30 cellular contexts compared by ENCODE assay signal in the genomic region with DNA sequence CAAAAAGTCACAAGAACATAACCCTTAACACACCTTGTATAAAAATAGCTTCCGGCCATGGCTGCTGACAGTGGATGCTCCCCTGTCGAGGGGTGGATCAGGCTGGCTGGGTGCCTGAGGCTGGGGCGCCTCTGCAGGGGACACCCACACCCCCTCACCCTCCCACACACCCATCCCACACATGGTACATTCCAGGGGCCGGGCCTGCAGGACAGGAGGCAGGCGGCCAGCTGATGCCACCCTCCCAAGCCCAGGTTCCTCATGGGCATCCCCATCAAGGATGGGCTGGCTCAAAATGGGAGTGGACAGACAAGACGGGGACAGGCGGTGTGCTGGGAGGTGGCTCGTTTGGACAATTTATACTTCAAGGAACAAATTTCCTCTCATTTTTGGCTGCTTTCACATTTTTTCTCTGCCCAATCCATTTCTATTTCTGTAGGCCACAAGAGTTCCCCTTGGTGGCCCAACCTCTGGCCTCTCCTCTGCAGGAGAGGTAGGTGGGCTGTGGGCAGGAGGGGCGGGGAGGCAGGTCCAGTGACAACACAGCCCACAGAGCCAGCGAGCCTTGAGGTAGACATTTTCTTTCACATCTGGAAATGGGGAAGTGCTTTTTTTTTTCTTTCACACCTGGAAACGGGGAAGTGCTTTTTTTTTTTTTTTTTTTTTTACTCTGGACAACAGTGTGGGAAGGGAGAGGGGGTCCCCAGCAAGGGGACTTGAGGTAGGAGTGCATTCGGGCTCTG. TPM values are rescaled to one million over a fixed set of nuclear protein-coding genes. Genes with fewer than 3 reads are reported as not detected.
DNase-seq lines count a peak whose midpoint lies in the region; ATAC-seq and TF ChIP-seq lines count a peak whose summit lies in the region.
"Had no signal": no experiment of that assay in that cellular context is flagged by ENCODE, and none has a peak within 500 bp of the region (broad histone marks: within the 10 kb centered on the region; RNA-seq: fewer than 3 reads in every experiment).

No MANE protein-coding gene starts in this region.

- CTCF ChIA-PET in SK-N-SH (lab: Yijun Ruan, JAX) = interaction anchor here (1.0 to 21.5 kb wide), 4 partner anchors 9 to 57 kb away, joined by 3 to 969 read pairs (median 4); a partner anchor contains a TSS

- no peaks in the 10 kb centered on the region for H3K36me3 Mint-ChIP-seq in stimulated activated naive B cell treated with anti-CD40 and anti-IgM and Interleukin-4, amounts not matched to agents 10 μg/mL and 1 μg/mL and 100 μg/mL, for 72 hours
- H3K36me3 Mint-ChIP-seq: activated naive CD8-positive, alpha-beta T cell treated with anti-CD3 and anti-CD28 coated beads, Interleukin-2, amount 10 ng/mL, durations not matched to agents 7 days and 5 days; T-cell had no signal

- no peak overlapping the region for H3K9ac ChIP-seq in SK-N-SH

- no peak overlapping the region for H3K27ac ChIP-seq in SK-N-SH (ENCODE audit: low read depth in 2 of 2, low read length in 1 of 2)
- no peak overlapping the region for H3K27ac ChIP-seq in lower lobe of right lung
- H3K27ac ChIP-seq: heart right ventricle, ovary, PC-9, right lobe of liver had no signal

- 73% methylated on average over 10 of the region's 12 CpGs for WGBS in SK-N-SH (ENCODE audit: low lambda C conversion rate)

- H3K4me1 Mint-ChIP-seq in stimulated activated naive B cell treated with anti-CD40 and anti-IgM and Interleukin-4, amounts not matched to agents 10 μg/mL and 1 μg/mL and 100 μg/mL, for 72 hours = peaks cover 4 to 15% of the 10 kb centered on the region in 2 donors
- H3K4me1 Mint-ChIP-seq: activated CD4-positive, alpha-beta memory T cell treated with anti-CD3 and anti-CD28 coated beads, Interleukin-2, amount 10 ng/mL, durations not matched to agents 7 days and 5 days; activated naive CD8-positive, alpha-beta T cell treated with anti-CD3 and anti-CD28 coated beads, Interleukin-2, amount 10 ng/mL, durations not matched to agents 7 days and 5 days; T-cell had no signal

- no peaks in the 10 kb centered on the region for H3K9me3 Mint-ChIP-seq in stimulated activated naive B cell treated with anti-CD40 and anti-IgM and Interleukin-4, amounts not matched to agents 10 μg/mL and 1 μg/mL and 100 μg/mL, for 72 hours
- H3K9me3 Mint-ChIP-seq: activated CD4-positive, alpha-beta memory T cell treated with anti-CD3 and anti-CD28 coated beads, Interleukin-2, amount 10 ng/mL, durations not matched to agents 7 days and 5 days; activated naive CD8-positive, alpha-beta T cell treated with anti-CD3 and anti-CD28 coated beads, Interleukin-2, amount 10 ng/mL, durations not matched to agents 7 days and 5 days; H9; T-cell had no signal

- H3K27ac Mint-ChIP-seq in stimulated activated naive B cell treated with anti-CD40 and anti-IgM and Interleukin-4, amounts not matched to agents 10 μg/mL and 1 μg/mL and 100 μg/mL, for 72 hours = no peak overlapping the region
- H3K27ac Mint-ChIP-seq: activated CD4-positive, alpha-beta memory T cell treated with anti-CD3 and anti-CD28 coated beads, Interleukin-2, amount 10 ng/mL, durations not matched to agents 7 days and 5 days; activated naive CD8-positive, alpha-beta T cell treated with anti-CD3 and anti-CD28 coated beads, Interleukin-2, amount 10 ng/mL, durations not matched to agents 7 days and 5 days; T-cell had no signal

- H3K4me1 ChIP-seq in SK-N-SH (ENCODE audit: control insufficient read depth in 1 of 2, insufficient read depth in 2 of 2, low read depth in 1 of 2, low read length in 1 of 2) (peaks cover 0 to 11% of the 10 kb centered on the region in 2 experiments; a peak in 1 of 4 replicates), lower lobe of right lung (peaks cover 5% of the 10 kb centered on the region)
- H3K4me1 ChIP-seq: right lobe of liver had no signal

- H2AFZ ChIP-seq in SK-N-SH (ENCODE audit: low read depth) = no peak overlapping the region
- H2AFZ ChIP-seq: PC-9 had no signal

- H4K20me1 ChIP-seq in SK-N-SH (ENCODE audit: insufficient read depth) = no peaks in the 10 kb centered on the region

- DNase-seq in SK-N-SH (peak; percentile 48), NOMO-1 treated with dmso at 0.1 percent for 144 hours (lab: John Stamatoyannopoulos, UW; ENCODE audit: unreplicated experiment) (peak; percentile 1), lower lobe of right lung (peak; percentile 26), NCI-H446 treated with DMSO at 0.1 percent for 48 hours (lab: John Stamatoyannopoulos, UW) (no peak), UCSD-AML1 (lab: John Stamatoyannopoulos, UW; ENCODE audit: unreplicated experiment) (no peak)
- DNase-seq in stimulated activated naive B cell treated with anti-CD40 and anti-IgM and Interleukin-4, amounts not matched to agents 10 μg/mL and 1 μg/mL and 100 μg/mL, for 72 hours = no peak
- DNase-seq: 8988T; activated CD4-positive, alpha-beta memory T cell treated with anti-CD3 and anti-CD28 coated beads, Interleukin-2, amount 10 ng/mL, durations not matched to agents 7 days and 5 days; activated naive CD8-positive, alpha-beta T cell treated with anti-CD3 and anti-CD28 coated beads, Interleukin-2, amount 10 ng/mL, durations not matched to agents 7 days and 5 days; COR-L47; DMS79 treated with DMSO at 0.1 percent for 48 hours; effector CD4-positive, alpha-beta T cell; erythroblast; H9; heart right ventricle; left colon; NCI-H2081; NCI-H446; ovary; PC-9; SHP77 treated with DMSO at 0.1 percent for 48 hours; T-cell; trophoblast cell had no signal

- no peaks in the 10 kb centered on the region for H3K9me2 ChIP-seq in SK-N-SH

- H3K27me3 ChIP-seq in SK-N-SH (ENCODE audit: insufficient read depth) (no peaks in the 10 kb centered on the region), lower lobe of right lung (ENCODE audit: low read depth) (peaks cover 4% of the 10 kb centered on the region)
- H3K27me3 ChIP-seq: heart right ventricle, ovary, right lobe of liver had no signal

- POLR2A ChIA-PET in SK-N-SH (lab: Yijun Ruan, JAX) = no interaction called here

- H3K4me3 Mint-ChIP-seq in stimulated activated naive B cell treated with anti-CD40 and anti-IgM and Interleukin-4, amounts not matched to agents 10 μg/mL and 1 μg/mL and 100 μg/mL, for 72 hours = no peak overlapping the region
- H3K4me3 Mint-ChIP-seq: activated CD4-positive, alpha-beta memory T cell treated with anti-CD3 and anti-CD28 coated beads, Interleukin-2, amount 10 ng/mL, durations not matched to agents 7 days and 5 days; activated naive CD8-positive, alpha-beta T cell treated with anti-CD3 and anti-CD28 coated beads, Interleukin-2, amount 10 ng/mL, durations not matched to agents 7 days and 5 days; H9; T-cell had no signal

- TF ChIP-seq RAD21 in SK-N-SH (IDR thresholded peaks at IDR 0.05; ENCODE audit: low read length) = no peak

- H3F3A ChIP-seq in SK-N-SH (replicated peaks; ENCODE audit: insufficient read depth) = peaks cover 4% of the 10 kb centered on the region

- H3K79me2 ChIP-seq in SK-N-SH (ENCODE audit: insufficient read depth) = no peaks in the 10 kb centered on the region

- no peaks in the 10 kb centered on the region for H3K36me3 ChIP-seq in SK-N-SH (replicated peaks in 1 of 2; ENCODE audit: control insufficient read depth in 1 of 2, insufficient read depth in 2 of 2, low read length in 1 of 2)
- H3K36me3 ChIP-seq in lower lobe of right lung = no peaks in the 10 kb centered on the region
- H3K36me3 ChIP-seq: heart right ventricle, ovary, right lobe of liver had no signal

- H3K9me3 ChIP-seq in SK-N-SH (no peaks in the 10 kb centered on the region), lower lobe of right lung (no peaks in the 10 kb centered on the region)
- H3K9me3 ChIP-seq: heart right ventricle, ovary, right lobe of liver had no signal

- no peak overlapping the region for H3K4me3 ChIP-seq in SK-N-SH (ENCODE audit: low read depth in 2 of 2, low read length in 1 of 2)
- no peak overlapping the region for H3K4me3 ChIP-seq in lower lobe of right lung
- H3K4me3 ChIP-seq: heart right ventricle, ovary, PC-9, right lobe of liver had no signal

- no peak overlapping the region for H3K4me2 ChIP-seq in SK-N-SH
- H3K4me2 ChIP-seq: PC-9 had no signal

- H3K27me3 Mint-ChIP-seq in stimulated activated naive B cell treated with anti-CD40 and anti-IgM and Interleukin-4, amounts not matched to agents 10 μg/mL and 1 μg/mL and 100 μg/mL, for 72 hours = peaks cover 18 to 40% of the 10 kb centered on the region in 2 donors

- intact Hi-C loops in lower lobe of right lung (cut with DNase I) = no loop called here

- TF ChIP-seq CTCF in SK-N-SH (IDR thresholded peaks at IDR 0.05) (no peak), lower lobe of right lung (IDR thresholded peaks at IDR 0.05) (no peak)

- TF ChIP-seq EP300 in SK-N-SH (IDR thresholded peaks at IDR 0.05; ENCODE audit: borderline replicate concordance in 1 of 2, low read depth in 1 of 2, low read length in 1 of 2) = no peak

- no peak for ATAC-seq in SK-N-SH treated with all-trans-retinoic acid at 6 μM for 48 hours
- ATAC-seq in lower lobe of right lung = no peak
- peak; percentile 55 to 56 for ATAC-seq in stimulated activated naive B cell treated with anti-CD40 and anti-IgM and Interleukin-4, amounts not matched to agents 10 μg/mL and 1 μg/mL and 100 μg/mL, for 72 hours (replicated peaks)
- ATAC-seq in HG03108 (IDR thresholded peaks at IDR 0.05; ENCODE audit: unreplicated experiment) = no peak
- ATAC-seq: heart right ventricle, left colon, right lobe of liver, T-cell had no signal

TF ChIP-seq in SK-N-SH treated with all-trans-retinoic acid at 6 μM for 48 hours, 23 proteins besides CTCF, POLR2A, EP300 and RAD21 (continues in another document):
- TF ChIP-seq ZNF565 (CRISPR knock-in tag; conservative IDR thresholded peaks at IDR 0.05; ENCODE audit: low read depth) = no peak
- TF ChIP-seq ZFP3 (CRISPR knock-in tag; IDR thresholded peaks at IDR 0.05) = no peak
- TF ChIP-seq ARNTL (CRISPR knock-in tag; IDR thresholded peaks at IDR 0.05; ENCODE audit: borderline replicate concordance, low read depth) = no peak
- no peak for TF ChIP-seq PPARA (CRISPR knock-in tag; IDR thresholded peaks at IDR 0.05; ENCODE audit: borderline replicate concordance)
- TF ChIP-seq ZC3H10 (CRISPR knock-in tag; IDR thresholded peaks at IDR 0.05) = no peak

RNA-seq across cellular contexts. Expression of a gene that starts 23.3 kb away (rescaled TPM):
- polyA plus RNA-seq in SK-N-SH (2012; rRNA removed) = not detected in 2 replicates
- polyA plus RNA-seq in SK-N-SH (2012; cell fraction: cytosol; rRNA removed) = not detected in 2 replicates
- not detected in 2 replicates for polyA plus RNA-seq in SK-N-SH (2012; cell fraction: nucleus; rRNA removed)
- 47.6 TPM for total RNA-seq in lower lobe of right lung
- total RNA-seq: fibroblast of villous mesenchyme, H9, left colon, M059J, PC-9 had no signal
- polyA plus RNA-seq: heart right ventricle, ovary had no signal

RNA-seq across cellular contexts. Expression of a gene that starts 32.0 kb away (rescaled TPM):
- polyA plus RNA-seq in SK-N-SH (2012; rRNA removed) = not detected in 2 replicates
- not detected in 2 replicates for polyA plus RNA-seq in SK-N-SH (2012; cell fraction: cytosol; rRNA removed)
- not detected in 2 replicates for polyA plus RNA-seq in SK-N-SH (2012; cell fraction: nucleus; rRNA removed)
- total RNA-seq in lower lobe of right lung = not detected
- total RNA-seq: activated CD4-positive, alpha-beta memory T cell treated with anti-CD3 and anti-CD28 coated beads, Interleukin-2, amount 10 ng/mL, durations not matched to agents 7 days and 5 days; activated naive CD8-positive, alpha-beta T cell treated with anti-CD3 and anti-CD28 coated beads, Interleukin-2, amount 10 ng/mL, durations not matched to agents 7 days and 5 days; chondrocyte; fibroblast of villous mesenchyme; H9; heart right ventricle; left colon; M059J; mesenteric fat pad; ovary; PC-9; right lobe of liver; T-cell had no signal
- polyA plus RNA-seq: heart right ventricle, ovary had no signal

RNA-seq across cellular contexts. Expression of a gene that starts 41.1 kb away (rescaled TPM):
- 6.3 and 6.5 TPM in 2 replicates for polyA plus RNA-seq in SK-N-SH (2012; rRNA removed)
- polyA plus RNA-seq in SK-N-SH (2012; cell fraction: cytosol; rRNA removed) = 6.0 and 7.8 TPM in 2 replicates
- 6.0 and 8.5 TPM in 2 replicates for polyA plus RNA-seq in SK-N-SH (2012; cell fraction: nucleus; rRNA removed)
- 8.8 TPM for total RNA-seq in lower lobe of right lung

RNA-seq across cellular contexts. Expression of a gene that starts 50.0 kb away (rescaled TPM):
- polyA plus RNA-seq in SK-N-SH (2012; rRNA removed) = 0.37 and 0.43 TPM in 2 replicates
- polyA plus RNA-seq in SK-N-SH (2012; cell fraction: cytosol; rRNA removed) = 0.22 and 0.23 TPM in 2 replicates
- polyA plus RNA-seq in SK-N-SH (2012; cell fraction: nucleus; rRNA removed) = 1.2 TPM in 2 replicates
- not detected for total RNA-seq in lower lobe of right lung
- total RNA-seq: activated CD4-positive, alpha-beta memory T cell treated with anti-CD3 and anti-CD28 coated beads, Interleukin-2, amount 10 ng/mL, durations not matched to agents 7 days and 5 days; activated naive CD8-positive, alpha-beta T cell treated with anti-CD3 and anti-CD28 coated beads, Interleukin-2, amount 10 ng/mL, durations not matched to agents 7 days and 5 days; M059J; mesenteric fat pad; right lobe of liver had no signal

Comparison
In these comparisons a context has a peak if more than half of its experiments do, and no peak if none do; other contexts are left out.
1. DNase-seq: peak in SK-N-SH (single experiment), NOMO-1 treated with dmso at 0.1 percent for 144 hours (single experiment) and lower lobe of right lung (single experiment); none in stimulated activated naive B cell treated with anti-CD40 and anti-IgM and Interleukin-4, amounts not matched to agents 10 μg/mL and 1 μg/mL and 100 μg/mL, for 72 hours (single experiment), NCI-H446 treated with DMSO at 0.1 percent for 48 hours (single experiment) and UCSD-AML1 (single experiment).
2. ATAC-seq: peak in stimulated activated naive B cell treated with anti-CD40 and anti-IgM and Interleukin-4, amounts not matched to agents 10 μg/mL and 1 μg/mL and 100 μg/mL, for 72 hours (2 of 2); none in SK-N-SH treated with all-trans-retinoic acid at 6 μM for 48 hours (single experiment), lower lobe of right lung (0 of 2) and HG03108 (single experiment).